In genomic region chr19:42201489-42202289, GRCh38 we compare ENCODE assay signal across 7 cellular contexts. TPM values are rescaled to one million over a fixed set of nuclear protein-coding genes. Genes with fewer than 3 reads are reported as not detected.
DNase-seq lines count a peak whose midpoint lies in the region; ATAC-seq and TF ChIP-seq lines count a peak whose summit lies in the region.

No MANE protein-coding gene starts in this region.

- WGBS in gastroesophageal sphincter (ENCODE audit: low coverage in 1 of 2), 2 donors, result 55 to 64% methylated on average over 2 to 3 of the region's 6 CpGs

- peak overlapping the region; percentile 19 for H3K4me2 ChIP-seq in SU-DHL-6 (ENCODE audit: low read depth, low read length, poor library complexity, severe bottlenecking)

- no peaks in the 10 kb centered on the region for H3K79me2 ChIP-seq in SU-DHL-6 (ENCODE audit: insufficient read depth, low read length)

- H3K36me3 ChIP-seq in SU-DHL-6 (ENCODE audit: low read length) (no peaks in the 10 kb centered on the region; the same call in 1 of the 2 replicates), gastroesophageal sphincter (peaks cover 0 to 97% of the 10 kb centered on the region in 2 donors)

- H3K4me1 ChIP-seq in gastroesophageal sphincter, result peaks cover 0 to 9% (median 5%) of the 10 kb centered on the region in 3 donors

- 0 out of 2 replicates have a peak, but pooled peaks cover 4% of the 10 kb centered on the region for H3F3A ChIP-seq in SU-DHL-6 (ENCODE audit: insufficient read depth)

- H3K27me3 ChIP-seq in SU-DHL-6 (ENCODE audit: low read length) (no peaks in the 10 kb centered on the region), gastroesophageal sphincter (no peaks in the 10 kb centered on the region)

- no peak for TF ChIP-seq EP300 in gastroesophageal sphincter (IDR thresholded peaks at IDR 0.05)

- H3K4me3 ChIP-seq in SU-DHL-6 (ENCODE audit: insufficient read depth, low read length, poor library complexity, severe bottlenecking) (no peak overlapping the region), gastroesophageal sphincter (no peak overlapping the region)

- H3K9me2 ChIP-seq in SU-DHL-6 (replicated peaks; ENCODE audit: insufficient read depth, low read length), result no peaks in the 10 kb centered on the region

- peak; percentile 65 for DNase-seq in stimulated activated naive CD8-positive, alpha-beta T cell treated with anti-CD3 and anti-CD28 coated beads, Interleukin-15, Interleukin-2, amounts not matched to agents 100 U/mL and 50 U/mL, for 24 hours
- DNase-seq in NCI-H2171 (lab: John Stamatoyannopoulos, UW), result no peak
- DNase-seq in NCI-H69 (lab: John Stamatoyannopoulos, UW), result no peak

- no peak overlapping the region for H2AFZ ChIP-seq in SU-DHL-6 (ENCODE audit: low read depth, low read length, severe bottlenecking)

- ATAC-seq in GM21619 (IDR thresholded peaks at IDR 0.05; ENCODE audit: unreplicated experiment) (peak; percentile 37), gastroesophageal sphincter (peak; percentile 37), HG03159 (IDR thresholded peaks at IDR 0.05; ENCODE audit: unreplicated experiment) (no peak)
- peak; percentile 57 for ATAC-seq in stimulated activated naive CD8-positive, alpha-beta T cell treated with anti-CD3 and anti-CD28 coated beads, Interleukin-15, Interleukin-2, amounts not matched to agents 100 U/mL and 50 U/mL, for 24 hours

- H4K20me1 ChIP-seq in SU-DHL-6 (ENCODE audit: low read depth, low read length), result no peaks in the 10 kb centered on the region

- TF ChIP-seq POLR2A in gastroesophageal sphincter (IDR thresholded peaks at IDR 0.05), result no peak

- H3K9me3 ChIP-seq in SU-DHL-6 (ENCODE audit: insufficient read depth, low read length) (no peaks in the 10 kb centered on the region), gastroesophageal sphincter (no peaks in the 10 kb centered on the region)

- H3K27ac ChIP-seq in SU-DHL-6 (ENCODE audit: low read depth, low read length) (peak overlapping the region; percentile 87), gastroesophageal sphincter (peak overlapping the region in 3 of 4 donors; percentile 43 to 47 (median 45))

- H3K9ac ChIP-seq in SU-DHL-6 (ENCODE audit: low read length), result peak overlapping the region; percentile 34; the same call in 1 of the 2 replicates

- no peak for TF ChIP-seq CTCF in SU-DHL-6 (IDR thresholded peaks at IDR 0.05; ENCODE audit: insufficient read depth, low read length, poor library complexity, severe bottlenecking)
- TF ChIP-seq CTCF in gastroesophageal sphincter (IDR thresholded peaks at IDR 0.05), result no peak

RNA-seq across cellular contexts. Expression of gene DEDD2, which starts 15.8 kb away (rescaled TPM):
- 10 to 100 TPM; 31.1 to 39.3 (median 33.4) TPM for total RNA-seq in gastroesophageal sphincter

RNA-seq across cellular contexts. Expression of gene ZNF526, which starts 18.4 kb away (rescaled TPM):
- total RNA-seq in gastroesophageal sphincter, result 10 to 100 TPM in 1 of 4 donors, 1 to 10 TPM in 3; 4.6 to 10.4 (median 7.8) TPM

RNA-seq across cellular contexts. Expression of gene GSK3A, which starts 40.7 kb away (rescaled TPM):
- 10 to 100 TPM; 30.8 to 51.0 (median 35.1) TPM for total RNA-seq in gastroesophageal sphincter

RNA-seq across cellular contexts. Expression of gene ERF, which starts 53.2 kb away (rescaled TPM):
- 10 to 100 TPM; 28.4 to 46.4 (median 39.9) TPM for total RNA-seq in gastroesophageal sphincter
